ENCODE assay signal across 16 cellular contexts in genomic region chr1:205162301-205162700, GRCh38. TPM values are rescaled to one million over a fixed set of nuclear protein-coding genes. Genes with fewer than 3 reads are reported as not detected.
DNase-seq lines count a peak whose midpoint lies in the region; ATAC-seq and TF ChIP-seq lines count a peak whose summit lies in the region.
"Had no signal": no experiment of that assay in that cellular context is flagged by ENCODE, and none has a peak within 500 bp of the region (broad histone marks: within the 10 kb centered on the region; RNA-seq: fewer than 3 reads in every experiment).

No MANE protein-coding gene starts in this region.

- H3K27ac ChIP-seq in right cardiac atrium (ENCODE audit: low read length) (no peak overlapping the region), vagina (no peak overlapping the region)
- H3K27ac ChIP-seq: C4-2B had no signal

- no peaks in the 10 kb centered on the region for H3K4me1 ChIP-seq in right cardiac atrium (ENCODE audit: control insufficient read depth, insufficient read depth, low read length)
- H3K4me1 ChIP-seq in vagina, result no peaks in the 10 kb centered on the region
- H3K4me1 ChIP-seq: Caco-2 had no signal

- no peak for TF ChIP-seq CTCF in choroid plexus epithelial cell (conservative IDR thresholded peaks at IDR 0.05; ENCODE audit: low read depth, low read length)
- no peak for TF ChIP-seq CTCF in vagina (IDR thresholded peaks at IDR 0.05)

- H3K9me3 ChIP-seq in right cardiac atrium (ENCODE audit: control insufficient read depth, low read length), result no peaks in the 10 kb centered on the region
- no peaks in the 10 kb centered on the region for H3K9me3 ChIP-seq in vagina
- H3K9me3 ChIP-seq: Caco-2 had no signal

- H3K4me3 ChIP-seq in choroid plexus epithelial cell (ENCODE audit: low read depth, low read length), result no peak overlapping the region
- H3K4me3 ChIP-seq in right cardiac atrium (ENCODE audit: low read length), result no peak overlapping the region
- no peak overlapping the region for H3K4me3 ChIP-seq in vagina

- 91% methylated on average over 1 of the region's 1 CpG for WGBS in right cardiac atrium

- TF ChIP-seq POLR2A in vagina (IDR thresholded peaks at IDR 0.05), result no peak

- H3K27me3 ChIP-seq in right cardiac atrium (ENCODE audit: control insufficient read depth, insufficient read depth), result no peaks in the 10 kb centered on the region
- H3K27me3 ChIP-seq in vagina, result no peaks in the 10 kb centered on the region

- DNase-seq in AG08395 (ENCODE audit: low spot score) (peak; percentile 18), OCI-M1 (lab: John Stamatoyannopoulos, UW) (peak; percentile 31), choroid plexus epithelial cell (ENCODE audit: low read depth) (peak; percentile 52), myocyte (ENCODE audit: low read depth) (peak; percentile 69), right cardiac atrium (no peak), vagina (ENCODE audit: extremely low spot score in 2 of 2) (no peak)
- DNase-seq in stimulated activated naive CD4-positive, alpha-beta T cell treated with Interleukin-2 at 50 U/mL for 16 hours (lab: John Stamatoyannopoulos, UW), result no peak
- DNase-seq: 8988T; Caco-2; H9; MV-4-11; NCI-H1436 treated with DMSO at 0.1 percent for 48 hours; NCI-H69; NK-92 treated with Interleukin-12 subunit alpha and Interleukin-12 subunit beta, amount 100 ng/mL, for 24 hours had no signal

- peaks cover 0 to 72% of the 10 kb centered on the region in 2 donors for H3K36me3 ChIP-seq in vagina

- no peak for ATAC-seq in HG03135 (IDR thresholded peaks at IDR 0.05; ENCODE audit: unreplicated experiment)
- ATAC-seq in right cardiac atrium, result no peak

- intact Hi-C loops in right cardiac atrium (cut with DNase I) (no loop called here), vagina (cut with DNase I) (no loop called here)

RNA-seq across cellular contexts. Expression of gene RBBP5, which starts 40.5 kb away (rescaled TPM):
- total RNA-seq in myocyte, result 12.6 and 17.9 TPM in 2 replicates
- polyA plus RNA-seq in myocyte (2012), result 8.5 TPM
- 10 to 100 TPM in 3 of 4 donors, 1 to 10 TPM in 1; 9.9 to 13.1 (median 11.7) TPM for total RNA-seq in right cardiac atrium
- 5.4 TPM for polyA plus RNA-seq in right cardiac atrium
- 11.3 TPM for total RNA-seq in vagina

RNA-seq across cellular contexts. Expression of gene DSTYK, which starts 49.2 kb away (rescaled TPM):
- total RNA-seq in myocyte, result 8.4 and 11.6 TPM in 2 replicates
- polyA plus RNA-seq in myocyte (2012), result 8.2 TPM
- total RNA-seq in right cardiac atrium, result 10 to 100 TPM in 1 of 4 donors, 1 to 10 TPM in 3; 7.9 to 10.1 (median 8.6) TPM
- 4.9 TPM for polyA plus RNA-seq in right cardiac atrium
- 12.0 TPM for total RNA-seq in vagina

Comparison
In these comparisons a context has a peak if more than half of its experiments do, and no peak if none do; other contexts are left out.
1. DNase-seq: peak in AG08395 (single experiment), OCI-M1 (single experiment), choroid plexus epithelial cell (single experiment) and myocyte (single experiment); none in stimulated activated naive CD4-positive, alpha-beta T cell treated with Interleukin-2 at 50 U/mL for 16 hours (single experiment), right cardiac atrium (0 of 3) and vagina (0 of 2).